Comparison of ENCODE assay signal across 8 cellular contexts in the genomic region with DNA sequence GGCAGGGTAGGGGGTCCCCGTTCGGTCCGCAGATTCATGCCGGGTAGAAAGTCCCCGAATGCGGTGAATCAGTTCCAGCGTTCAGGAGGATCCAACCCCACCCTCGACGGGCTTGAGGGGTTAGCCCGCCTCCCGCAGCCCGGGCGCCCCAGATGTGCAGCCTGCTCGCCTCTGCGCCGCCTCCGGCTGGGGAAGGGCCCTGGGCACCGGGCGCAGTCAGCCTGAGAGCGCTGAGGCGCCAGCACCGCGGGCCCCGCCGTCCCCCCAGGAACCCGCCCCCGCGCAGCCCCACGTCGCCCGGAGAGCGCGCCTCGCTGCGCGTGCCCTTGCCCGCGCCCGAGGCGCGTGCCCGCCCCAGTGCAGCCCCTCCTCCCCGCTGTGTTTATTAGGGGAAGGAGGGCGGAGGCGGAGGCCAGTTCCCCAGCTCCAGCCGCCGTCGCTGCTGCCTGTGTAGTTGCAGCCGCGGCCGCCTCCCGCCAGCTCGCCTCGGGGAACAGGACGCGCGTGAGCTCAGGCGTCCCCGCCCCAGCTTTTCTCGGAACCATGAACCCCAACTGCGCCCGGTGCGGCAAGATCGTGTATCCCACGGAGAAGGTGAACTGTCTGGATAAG. TPM values are rescaled to one million over a fixed set of nuclear protein-coding genes. Genes with fewer than 3 reads are reported as not detected.
DNase-seq lines count a peak whose midpoint lies in the region; ATAC-seq and TF ChIP-seq lines count a peak whose summit lies in the region.

A gene with protein sequence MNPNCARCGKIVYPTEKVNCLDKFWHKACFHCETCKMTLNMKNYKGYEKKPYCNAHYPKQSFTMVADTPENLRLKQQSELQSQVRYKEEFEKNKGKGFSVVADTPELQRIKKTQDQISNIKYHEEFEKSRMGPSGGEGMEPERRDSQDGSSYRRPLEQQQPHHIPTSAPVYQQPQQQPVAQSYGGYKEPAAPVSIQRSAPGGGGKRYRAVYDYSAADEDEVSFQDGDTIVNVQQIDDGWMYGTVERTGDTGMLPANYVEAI (plus strand): TSS at position 412 of the 612 bp plus-strand sequence. CDS start 132 bp downstream, at position 544.

- peak; percentile 39 for ATAC-seq in HG03439 (IDR thresholded peaks at IDR 0.05; ENCODE audit: unreplicated experiment)

- H3K9me3 Mint-ChIP-seq in activated CD4-positive, alpha-beta memory T cell treated with anti-CD3 and anti-CD28 coated beads for 36 hours = no peaks in the 10 kb centered on the region

- TF ChIP-seq POLR2A in GM19099 (IDR thresholded peaks at IDR 0.05; ENCODE audit: extremely low read depth, insufficient read length, low read depth) (peak; percentile 98), lower leg skin (IDR thresholded peaks at IDR 0.05) (peak in 1 of 2 donors; percentile 92)

- no peaks in the 10 kb centered on the region for H3K27me3 ChIP-seq in dorsolateral prefrontal cortex

- H3K4me3 Mint-ChIP-seq in activated CD4-positive, alpha-beta memory T cell treated with anti-CD3 and anti-CD28 coated beads for 36 hours = peak within 1 kb of the TSS; percentile 95

- peaks cover 2% of the 10 kb centered on the region for H3K27me3 Mint-ChIP-seq in activated CD4-positive, alpha-beta memory T cell treated with anti-CD3 and anti-CD28 coated beads for 36 hours

- DNase-seq in AML-193 (lab: John Stamatoyannopoulos, UW) = peak; percentile 85 to 89
- DNase-seq in NCI-H748 (lab: John Stamatoyannopoulos, UW; ENCODE audit: unreplicated experiment) = peak; percentile 92
- peak; percentile 92 for DNase-seq in activated CD4-positive, alpha-beta memory T cell treated with anti-CD3 and anti-CD28 coated beads for 36 hours
- DNase-seq in dorsolateral prefrontal cortex = peak; percentile 69 to 91 (median 88)
- peak; percentile 82 to 97 for DNase-seq in lower leg skin (ENCODE audit: low spot score in 2 of 2)
- peak; percentile 80 to 81 for DNase-seq in stimulated activated CD4-positive, alpha-beta T cell treated with anti-CD3 and anti-CD28 coated beads, Interleukin-4, amount 100 ng/mL, for 48 hours (ENCODE audit: low read depth in 2 of 2)

- POLR2A ChIA-PET in activated CD4-positive, alpha-beta memory T cell treated with anti-CD3 and anti-CD28 coated beads for 36 hours (lab: Charles Lee) = interaction anchor here (0.5 to 7.1 kb wide), 17 partner anchors 12 to 330 kb away, joined by 3 to 97 read pairs (median 4); a partner anchor contains a TSS

- peak within 1 kb of the TSS; percentile 86 to 100 (median 99) for H3K27ac ChIP-seq in dorsolateral prefrontal cortex

- H3K36me3 Mint-ChIP-seq in activated CD4-positive, alpha-beta memory T cell treated with anti-CD3 and anti-CD28 coated beads for 36 hours = peaks cover 19% of the 10 kb centered on the region

- WGBS in lower leg skin, 2 donors = 0% methylated on average over 30 to 44 of the region's 65 CpGs

- peak within 1 kb of the TSS; percentile 96 for H3K27ac Mint-ChIP-seq in activated CD4-positive, alpha-beta memory T cell treated with anti-CD3 and anti-CD28 coated beads for 36 hours

- intact Hi-C loops in activated CD4-positive, alpha-beta memory T cell treated with anti-CD3 and anti-CD28 coated beads for 36 hours (cut with micrococcal nuclease) = loop anchor here (1.0 to 10.0 kb wide), 9 partner anchors 16 to 284 kb away; a partner anchor contains a TSS
- intact Hi-C loops in dorsolateral prefrontal cortex (cut with DNase I) (loop anchor here (2.0 to 5.0 kb wide), 5 partner anchors 17 to 283 kb away; a partner anchor contains a TSS), lower leg skin (cut with DNase I; ENCODE audit: low total_unique reads) (no loop called here)

- peaks cover 52% of the 10 kb centered on the region for H3K4me1 Mint-ChIP-seq in activated CD4-positive, alpha-beta memory T cell treated with anti-CD3 and anti-CD28 coated beads for 36 hours (ENCODE audit: low read depth)

- H3K4me3 ChIP-seq in dorsolateral prefrontal cortex = peak within 1 kb of the TSS; percentile 66 to 99 (median 96)
- H3K4me3 ChIP-seq in lower leg skin (ENCODE audit: low read depth, poor library complexity, severe bottlenecking) = peak within 1 kb of the TSS; percentile 99

- TF ChIP-seq CTCF in dorsolateral prefrontal cortex (IDR thresholded peaks at IDR 0.05 in 54 of 56, conservative IDR thresholded peaks at IDR 0.05 in 2 of 56; ENCODE audit: low read depth in 1 of 56, partially characterized antibody in 56 of 56) = peak in 3 of 56 donors; percentile 8 to 9 (median 9)
- no peak for TF ChIP-seq CTCF in lower leg skin (IDR thresholded peaks at IDR 0.05)

- CTCF ChIA-PET in activated CD4-positive, alpha-beta memory T cell treated with anti-CD3 and anti-CD28 coated beads for 36 hours (lab: Charles Lee) = interaction anchor here (0.6 to 4.7 kb wide), 12 partner anchors 12 to 1449 kb away, joined by 3 to 24 read pairs (median 4); a partner anchor contains a TSS

RNA-seq across cellular contexts. Expression of the gene that starts here (rescaled TPM):
- 100 to 1,000 TPM; 134 to 139 TPM for total RNA-seq in activated CD4-positive, alpha-beta memory T cell treated with anti-CD3 and anti-CD28 coated beads for 36 hours
- total RNA-seq in dorsolateral prefrontal cortex (100 to 1,000 TPM in 14 of 120 experiments, 10 to 100 TPM in 106; 54.6 to 125 (median 90.0) TPM), lower leg skin (10 to 100 TPM; 51.8 to 76.2 (median 63.9) TPM)

Comparison
In these comparisons a context has a peak if more than half of its experiments do, and no peak if none do; other contexts are left out.
1. Peak in every context shown above with its lines: DNase-seq, ATAC-seq, H3K4me3 ChIP-seq and H3K27ac ChIP-seq.